12 cellular contexts compared by ENCODE assay signal in genomic region chr16:86512860-86513470, GRCh38. TPM values are rescaled to one million over a fixed set of nuclear protein-coding genes. Genes with fewer than 3 reads are reported as not detected.
DNase-seq lines count a peak whose midpoint lies in the region; ATAC-seq and TF ChIP-seq lines count a peak whose summit lies in the region.
"Had no signal": no experiment of that assay in that cellular context is flagged by ENCODE, and none has a peak within 500 bp of the region (broad histone marks: within the 10 kb centered on the region; RNA-seq: fewer than 3 reads in every experiment).

No MANE protein-coding gene starts in this region.

- POLR2A ChIA-PET in activated CD8-positive, alpha-beta T cell treated with anti-CD3 and anti-CD28 coated beads for 36 hours (lab: Charles Lee) = interaction anchor here (0.6 kb wide), 1 partner anchor 213 kb away, joined by 4 read pairs; no protein-coding TSS in a partner anchor

- no peak for TF ChIP-seq POLR2A in transverse colon (IDR thresholded peaks at IDR 0.05)

- peaks cover 6% of the 10 kb centered on the region for H3K27me3 Mint-ChIP-seq in HFFc6 (ENCODE audit: insufficient read depth)
- peaks cover 61% of the 10 kb centered on the region for H3K27me3 Mint-ChIP-seq in activated CD8-positive, alpha-beta T cell treated with anti-CD3 and anti-CD28 coated beads for 36 hours

- H3K36me3 Mint-ChIP-seq in HFFc6 (ENCODE audit: low read depth) = peaks cover 34% of the 10 kb centered on the region
- no peaks in the 10 kb centered on the region for H3K36me3 Mint-ChIP-seq in activated CD8-positive, alpha-beta T cell treated with anti-CD3 and anti-CD28 coated beads for 36 hours (ENCODE audit: low read depth)

- ATAC-seq in lower lobe of right lung (no peak), left colon (no peak)
- no peak for ATAC-seq in activated CD8-positive, alpha-beta T cell treated with anti-CD3 and anti-CD28 coated beads for 36 hours

- WGBS in transverse colon (ENCODE audit: low coverage in 1 of 2), 2 donors = 11 to 20% methylated on average over 5 to 29 of the region's 29 CpGs

- intact Hi-C loops in dorsolateral prefrontal cortex (cut with DNase I) = no loop called here
- intact Hi-C loops in lower lobe of right lung (cut with DNase I) = no loop called here
- intact Hi-C loops in transverse colon (cut with DNase I; ENCODE audit: low total_unique reads) = loop anchor here (5.0 kb wide), 2 partner anchors 51 to 151 kb away; no protein-coding TSS in a partner anchor
- intact Hi-C loops in activated CD8-positive, alpha-beta T cell treated with anti-CD3 and anti-CD28 coated beads for 36 hours (cut with micrococcal nuclease) = no loop called here
- intact Hi-C loops in left colon (cut with DNase I, micrococcal nuclease) = loop anchor here in 1 of 2 donors (5.0 to 10.0 kb wide), 2 partner anchors 168 to 316 kb away; no protein-coding TSS in a partner anchor

- CTCF ChIA-PET in activated CD8-positive, alpha-beta T cell treated with anti-CD3 and anti-CD28 coated beads for 36 hours (lab: Charles Lee) = no interaction called here

- TF ChIP-seq CTCF in HFFc6 (IDR thresholded peaks at IDR 0.05) (no peak), dorsolateral prefrontal cortex (IDR thresholded peaks at IDR 0.05 in 54 of 56, conservative IDR thresholded peaks at IDR 0.05 in 2 of 56; ENCODE audit: low read depth in 1 of 56, partially characterized antibody in 56 of 56) (no peak), lower lobe of right lung (IDR thresholded peaks at IDR 0.05) (no peak), transverse colon (IDR thresholded peaks at IDR 0.05) (no peak)
- no peak for TF ChIP-seq CTCF in activated CD8-positive, alpha-beta T cell treated with anti-CD3 and anti-CD28 coated beads for 36 hours (IDR thresholded peaks at IDR 0.05)

- H3K4me1 Mint-ChIP-seq in HFFc6 (ENCODE audit: low read depth) = peaks cover 37% of the 10 kb centered on the region
- H3K4me1 Mint-ChIP-seq in activated CD8-positive, alpha-beta T cell treated with anti-CD3 and anti-CD28 coated beads for 36 hours (ENCODE audit: low read depth) = peaks cover 10% of the 10 kb centered on the region

- in situ Hi-C loops in transverse colon (cut with MboI; ENCODE audit: low pct_ligation_motif_present in 1 of 4, low pct_unique_long_range_greater_than_20kb in 1 of 4, low sequenced_read_pairs in 3 of 4) = loop anchor here (5.0 to 25.0 kb wide), 6 partner anchors 171 to 701 kb away; no protein-coding TSS in a partner anchor

- H3K4me1 ChIP-seq in lower lobe of right lung (peaks cover 26% of the 10 kb centered on the region), transverse colon (peaks cover 0 to 21% (median 4%) of the 10 kb centered on the region in 4 donors)

- peak overlapping the region; percentile 77; the same call in 1 of the 2 replicates for H3K27ac Mint-ChIP-seq in HFFc6
- no peak overlapping the region for H3K27ac Mint-ChIP-seq in activated CD8-positive, alpha-beta T cell treated with anti-CD3 and anti-CD28 coated beads for 36 hours
- H3K27ac Mint-ChIP-seq: activated B cell treated with CpG ODN at 0.5 μM for 24 hours had no signal

- TF ChIP-seq EP300 in transverse colon (IDR thresholded peaks at IDR 0.05; ENCODE audit: low read depth) = no peak

- peaks cover 29 to 100% (median 97%) of the 10 kb centered on the region in 45 donors for H3K27me3 ChIP-seq in dorsolateral prefrontal cortex
- peaks cover 83% of the 10 kb centered on the region for H3K27me3 ChIP-seq in lower lobe of right lung (ENCODE audit: low read depth)
- H3K27me3 ChIP-seq in transverse colon = peaks cover 98% of the 10 kb centered on the region

- H3K4me3 ChIP-seq in dorsolateral prefrontal cortex (peak overlapping the region in 41 of 59 donors; percentile 5 to 73 (median 50)), lower lobe of right lung (peak overlapping the region; percentile 66), transverse colon (peak overlapping the region; percentile 47 to 69 (median 56))

- H3K9me3 ChIP-seq in lower lobe of right lung = no peaks in the 10 kb centered on the region
- H3K9me3 ChIP-seq in transverse colon = no peaks in the 10 kb centered on the region

- H3K36me3 ChIP-seq in lower lobe of right lung = no peaks in the 10 kb centered on the region
- no peaks in the 10 kb centered on the region for H3K36me3 ChIP-seq in transverse colon

- H3K9me3 Mint-ChIP-seq in HFFc6 = no peaks in the 10 kb centered on the region
- H3K9me3 Mint-ChIP-seq in activated CD8-positive, alpha-beta T cell treated with anti-CD3 and anti-CD28 coated beads for 36 hours = no peaks in the 10 kb centered on the region
- H3K9me3 Mint-ChIP-seq: activated B cell treated with CpG ODN at 0.5 μM for 24 hours had no signal

- peak overlapping the region; percentile 91 for H3K4me3 Mint-ChIP-seq in HFFc6
- H3K4me3 Mint-ChIP-seq in activated CD8-positive, alpha-beta T cell treated with anti-CD3 and anti-CD28 coated beads for 36 hours = no peak overlapping the region
- H3K4me3 Mint-ChIP-seq: activated B cell treated with CpG ODN at 0.5 μM for 24 hours had no signal

- DNase-seq in HFFc6 (no peak), dorsolateral prefrontal cortex (no peak), lower lobe of right lung (no peak), transverse colon (no peak), globus pallidus (ENCODE audit: low spot score) (no peak), left colon (no peak)
- no peak for DNase-seq in activated CD8-positive, alpha-beta T cell treated with anti-CD3 and anti-CD28 coated beads for 36 hours
- DNase-seq: activated B cell treated with CpG ODN at 0.5 μM for 24 hours; activated T-cell treated with anti-CD3 and anti-CD28 coated beads, Interleukin-2, amount 50 U/mL, for 1 hour; effector memory CD4-positive, alpha-beta T cell; hypothalamus; NCI-H1694 treated with DMSO at 0.1 percent for 48 hours had no signal

- H3K27ac ChIP-seq in dorsolateral prefrontal cortex = peak overlapping the region in 20 of 59 donors; percentile 5 to 80 (median 50)
- H3K27ac ChIP-seq in lower lobe of right lung = peak overlapping the region; percentile 89
- peak overlapping the region; percentile 94 to 99 (median 96) for H3K27ac ChIP-seq in transverse colon

RNA-seq across cellular contexts. Expression of gene FOXF1, which starts 2.6 kb away (rescaled TPM):
- total RNA-seq in HFFc6 (2021; fragmentation: NEBNext Ultra II Directional; extraction: Animal tissue kit (Norgen Biotek cat#: 25700)) = 10 to 100 TPM; 12.5 to 20.5 (median 17.9) TPM
- total RNA-seq in dorsolateral prefrontal cortex (1 to 10 TPM in 118 of 120 experiments, under 1 TPM in 2; 0.96 to 6.6 (median 2.5) TPM), lower lobe of right lung (31.2 TPM), transverse colon (10 to 100 TPM; 10.8 to 44.1 (median 23.4) TPM), left colon (10 to 100 TPM in 1 of 2 donors, 1 to 10 TPM in 1; 4.9 to 13.7 TPM)
- not detected for total RNA-seq in activated CD8-positive, alpha-beta T cell treated with anti-CD3 and anti-CD28 coated beads for 36 hours
- total RNA-seq: activated B cell treated with CpG ODN at 0.5 μM for 24 hours had no signal

RNA-seq across cellular contexts. Expression of gene MTHFSD, which starts 42.1 kb away (rescaled TPM):
- total RNA-seq in HFFc6 (2021; fragmentation: NEBNext Ultra II Directional; extraction: Animal tissue kit (Norgen Biotek cat#: 25700)) = 10 to 100 TPM; 16.8 to 18.6 (median 17.0) TPM
- total RNA-seq in dorsolateral prefrontal cortex (10 to 100 TPM; 13.7 to 33.9 (median 23.1) TPM), lower lobe of right lung (21.2 TPM), transverse colon (10 to 100 TPM; 25.4 to 51.1 (median 30.0) TPM), left colon (10 to 100 TPM; 18.6 to 23.3 TPM)
- 10 to 100 TPM; 19.3 to 22.3 TPM for total RNA-seq in activated CD8-positive, alpha-beta T cell treated with anti-CD3 and anti-CD28 coated beads for 36 hours

RNA-seq across cellular contexts. Expression of gene FOXC2, which starts 53.7 kb away (rescaled TPM):
- 1 to 10 TPM; 6.3 to 8.4 (median 7.9) TPM for total RNA-seq in HFFc6 (2021; fragmentation: NEBNext Ultra II Directional; extraction: Animal tissue kit (Norgen Biotek cat#: 25700))
- total RNA-seq in dorsolateral prefrontal cortex (1 to 10 TPM in 51 of 120 experiments, under 1 TPM in 67, not detected in 2; 0.19 to 7.2 (median 0.91) TPM), lower lobe of right lung (1.6 TPM), transverse colon (under 1 TPM in 1 of 4 donors, not detected in 3; 0.27 TPM), left colon (under 1 TPM; 0.34 TPM)
- not detected for total RNA-seq in activated CD8-positive, alpha-beta T cell treated with anti-CD3 and anti-CD28 coated beads for 36 hours
- total RNA-seq: activated B cell treated with CpG ODN at 0.5 μM for 24 hours had no signal
